In genomic region chr15:74227968-74228722, GRCh38 we compare ENCODE assay signal across 16 cellular contexts. TPM values are rescaled to one million over a fixed set of nuclear protein-coding genes. Genes with fewer than 3 reads are reported as not detected.
DNase-seq lines count a peak whose midpoint lies in the region; ATAC-seq and TF ChIP-seq lines count a peak whose summit lies in the region.
"Had no signal": no experiment of that assay in that cellular context is flagged by ENCODE, and none has a peak within 500 bp of the region (broad histone marks: within the 10 kb centered on the region; RNA-seq: fewer than 3 reads in every experiment).

No MANE protein-coding gene starts in this region.

- H4K8ac ChIP-seq in mesendoderm (ENCODE audit: low read depth, low read length) = no peak overlapping the region

- no peaks in the 10 kb centered on the region for H3K79me2 ChIP-seq in mesendoderm (ENCODE audit: control insufficient read depth, insufficient read depth, low read length)

- in situ Hi-C loops in astrocyte of the spinal cord (cut with HindIII; ENCODE audit: low sequenced_read_pairs) = no loop called here

- peak overlapping the region; percentile 38 for H3K4ac ChIP-seq in mesendoderm (ENCODE audit: low read depth, low read length)

- H3K18ac ChIP-seq in mesendoderm (ENCODE audit: low read length) = peak overlapping the region; percentile 11

- no peak overlapping the region for H3K23ac ChIP-seq in mesendoderm (ENCODE audit: low read length)

- peak; percentile 73 for DNase-seq in DMS79 treated with DMSO at 0.1 percent for 48 hours (lab: John Stamatoyannopoulos, UW)
- peak; percentile 49 for DNase-seq in NCI-H1105 treated with DMSO at 0.1 percent for 48 hours (lab: John Stamatoyannopoulos, UW)
- DNase-seq in astrocyte of the spinal cord (ENCODE audit: low read depth, low spot score) = peak; percentile 29
- DNase-seq in mesendoderm = no peak
- no peak for DNase-seq in lower lobe of right lung
- DNase-seq in stimulated activated CD4-positive, alpha-beta T cell treated with anti-CD3 and anti-CD28 coated beads, Interleukin-2, amount 100 ng/mL, for 48 hours = no peak
- no peak for DNase-seq in GM19238 (ENCODE audit: insufficient read length, low spot score)
- DNase-seq in GDM1 (lab: John Stamatoyannopoulos, UW) = no peak
- DNase-seq: activated CD8-positive, alpha-beta memory T cell treated with anti-CD3 and anti-CD28 coated beads, Interleukin-2, amount 10 ng/mL, durations not matched to agents 7 days and 5 days; activated naive CD8-positive, alpha-beta T cell treated with anti-CD3 and anti-CD28 coated beads, Interleukin-2, amount 10 ng/mL, durations not matched to agents 7 days and 5 days; effector memory CD4-positive, alpha-beta T cell had no signal

- ATAC-seq in lower lobe of right lung = no peak
- ATAC-seq: activated CD8-positive, alpha-beta memory T cell treated with anti-CD3 and anti-CD28 coated beads, Interleukin-2, amount 10 ng/mL, durations not matched to agents 7 days and 5 days; HepG2 had no signal

- intact Hi-C loops in lower lobe of right lung (cut with DNase I) = no loop called here

- WGBS in mesendoderm (ENCODE audit: extremely low coverage, insufficient coverage, low lambda C conversion rate) = no CpG with 5 or more reads among the region's 11 CpGs

- H2BK120ac ChIP-seq in mesendoderm (ENCODE audit: low read depth, low read length) = no peak overlapping the region

- TF ChIP-seq CTCF in astrocyte of the spinal cord (IDR thresholded peaks at IDR 0.05; ENCODE audit: low read depth, low read length) = no peak
- TF ChIP-seq CTCF in lower lobe of right lung (IDR thresholded peaks at IDR 0.05) = no peak

- H2BK5ac ChIP-seq in mesendoderm (ENCODE audit: low read length) = peak overlapping the region; percentile 17

- peak overlapping the region; percentile 57 for H3K56ac ChIP-seq in mesendoderm (ENCODE audit: low read length)

- H3K4me3 ChIP-seq in astrocyte of the spinal cord (ENCODE audit: low read depth, low read length) (no peak overlapping the region), mesendoderm (ENCODE audit: low read length) (no peak overlapping the region), lower lobe of right lung (no peak overlapping the region)
- H3K4me3 ChIP-seq: BLaER1 treated with 17β-estradiol and CSF1 and Interleukin-3, amounts not matched to agents 10 nM and 100 nM; lung had no signal

- no peak overlapping the region for H3K9ac ChIP-seq in mesendoderm (ENCODE audit: low read length)
- H3K9ac ChIP-seq: BLaER1 treated with 17β-estradiol and CSF1 and Interleukin-3, amounts not matched to agents 10 nM and 100 nM had no signal

- no peaks in the 10 kb centered on the region for H3K9me3 ChIP-seq in lower lobe of right lung
- H3K9me3 ChIP-seq: BLaER1 treated with 17β-estradiol and CSF1 and Interleukin-3, amounts not matched to agents 10 nM and 100 nM; heart left ventricle had no signal

- no peak overlapping the region for H3K4me2 ChIP-seq in mesendoderm (ENCODE audit: low read length)
- H3K4me2 ChIP-seq: BLaER1 treated with 17β-estradiol and CSF1 and Interleukin-3, amounts not matched to agents 10 nM and 100 nM had no signal

- no peak overlapping the region for H4K5ac ChIP-seq in mesendoderm (ENCODE audit: low read length)

- H3K79me1 ChIP-seq in mesendoderm (ENCODE audit: low read length) = no peaks in the 10 kb centered on the region

- no peaks in the 10 kb centered on the region for H3K36me3 ChIP-seq in mesendoderm (ENCODE audit: control insufficient read depth, insufficient read depth, low read length)
- no peaks in the 10 kb centered on the region for H3K36me3 ChIP-seq in lower lobe of right lung
- H3K36me3 ChIP-seq: BLaER1 treated with 17β-estradiol and CSF1 and Interleukin-3, amounts not matched to agents 10 nM and 100 nM; heart left ventricle had no signal

- H3K27me3 ChIP-seq in mesendoderm (ENCODE audit: insufficient read depth, low read length, poor library complexity) = peaks cover 2% of the 10 kb centered on the region
- H3K27me3 ChIP-seq in lower lobe of right lung (ENCODE audit: low read depth) = peaks cover 12% of the 10 kb centered on the region
- H3K27me3 ChIP-seq: BLaER1 treated with 17β-estradiol and CSF1 and Interleukin-3, amounts not matched to agents 10 nM and 100 nM had no signal

- H2BK15ac ChIP-seq in mesendoderm (replicated peaks; ENCODE audit: low read depth) = no peak overlapping the region

- H3K4me1 ChIP-seq in mesendoderm (ENCODE audit: control insufficient read depth, low read depth, low read length) (peaks cover 16% of the 10 kb centered on the region), lower lobe of right lung (peaks cover 7% of the 10 kb centered on the region)
- H3K4me1 ChIP-seq: BLaER1 treated with 17β-estradiol and CSF1 and Interleukin-3, amounts not matched to agents 10 nM and 100 nM had no signal

- H3K27ac ChIP-seq in mesendoderm (ENCODE audit: low read depth, low read length) (no peak overlapping the region), lower lobe of right lung (no peak overlapping the region)
- H3K27ac ChIP-seq: BLaER1 treated with 17β-estradiol and CSF1 and Interleukin-3, amounts not matched to agents 10 nM and 100 nM had no signal

- no peak overlapping the region for H2AK5ac ChIP-seq in mesendoderm (ENCODE audit: low read length)

RNA-seq across cellular contexts. Expression of gene CCDC33, which starts 8.0 kb away (rescaled TPM):
- polyA plus RNA-seq in mesendoderm (2013, experiment 1 of 2) = 1.7 TPM
- 1.6 TPM for polyA plus RNA-seq in mesendoderm (2013, experiment 2 of 2)
- total RNA-seq in lower lobe of right lung = 5.9 TPM
- total RNA-seq: activated CD8-positive, alpha-beta memory T cell treated with anti-CD3 and anti-CD28 coated beads, Interleukin-2, amount 10 ng/mL, durations not matched to agents 7 days and 5 days; heart left ventricle; HepG2; pulmonary artery endothelial cell had no signal

RNA-seq across cellular contexts. Expression of gene STRA6, which starts 25.6 kb away (rescaled TPM):
- polyA plus RNA-seq in mesendoderm (2013, experiment 1 of 2) = 4.4 TPM
- polyA plus RNA-seq in mesendoderm (2013, experiment 2 of 2) = 4.5 TPM
- total RNA-seq in lower lobe of right lung = not detected
- total RNA-seq: activated naive CD8-positive, alpha-beta T cell treated with anti-CD3 and anti-CD28 coated beads, Interleukin-2, amount 10 ng/mL, durations not matched to agents 7 days and 5 days; pulmonary artery endothelial cell had no signal

RNA-seq across cellular contexts. Expression of gene ISLR, which starts 54.6 kb away (rescaled TPM):
- polyA plus RNA-seq in mesendoderm (2013, experiment 1 of 2) = 1.2 TPM
- 0.84 TPM for polyA plus RNA-seq in mesendoderm (2013, experiment 2 of 2)
- total RNA-seq in lower lobe of right lung = 24.0 TPM
- total RNA-seq: activated CD8-positive, alpha-beta memory T cell treated with anti-CD3 and anti-CD28 coated beads, Interleukin-2, amount 10 ng/mL, durations not matched to agents 7 days and 5 days; activated naive CD8-positive, alpha-beta T cell treated with anti-CD3 and anti-CD28 coated beads, Interleukin-2, amount 10 ng/mL, durations not matched to agents 7 days and 5 days; HepG2; pulmonary artery endothelial cell had no signal
- polyA plus RNA-seq: HepG2 had no signal

Comparison
In these comparisons a context has a peak if more than half of its experiments do, and no peak if none do; other contexts are left out.
1. DNase-seq: peak in DMS79 treated with DMSO at 0.1 percent for 48 hours (single experiment), NCI-H1105 treated with DMSO at 0.1 percent for 48 hours (single experiment) and astrocyte of the spinal cord (single experiment); none in mesendoderm (single experiment), lower lobe of right lung (single experiment), stimulated activated CD4-positive, alpha-beta T cell treated with anti-CD3 and anti-CD28 coated beads, Interleukin-2, amount 100 ng/mL, for 48 hours (0 of 2), GM19238 (single experiment) and GDM1 (single experiment).